10 cellular contexts compared by ENCODE assay signal in the genomic region with DNA sequence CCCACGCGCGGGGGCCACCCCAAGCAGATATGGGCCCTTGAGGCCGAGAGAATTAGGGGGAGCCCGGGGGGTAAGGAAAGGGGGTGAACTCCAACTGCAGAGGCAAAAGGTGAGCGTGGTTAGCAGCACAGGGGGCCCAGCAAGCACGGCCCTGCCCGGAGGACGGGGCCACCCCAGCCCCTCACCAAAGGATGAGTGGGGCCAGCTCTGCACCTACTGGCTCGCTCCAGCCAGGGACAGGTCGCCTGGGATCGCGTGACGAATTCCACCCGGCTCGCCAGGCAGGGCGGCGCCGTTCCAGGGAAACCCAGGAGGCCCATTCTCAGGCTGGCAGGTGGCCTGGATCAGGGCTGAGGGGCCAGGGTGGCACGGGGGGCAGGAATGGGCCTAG. TPM values are rescaled to one million over a fixed set of nuclear protein-coding genes. Genes with fewer than 3 reads are reported as not detected.
DNase-seq lines count a peak whose midpoint lies in the region; ATAC-seq and TF ChIP-seq lines count a peak whose summit lies in the region.
"Had no signal": no experiment of that assay in that cellular context is flagged by ENCODE, and none has a peak within 500 bp of the region (broad histone marks: within the 10 kb centered on the region; RNA-seq: fewer than 3 reads in every experiment).

No MANE protein-coding gene starts in this region.

- ATAC-seq in GM21390 (IDR thresholded peaks at IDR 0.05; ENCODE audit: unreplicated experiment), result no peak
- no peak for ATAC-seq in GM18868 (IDR thresholded peaks at IDR 0.05; ENCODE audit: unreplicated experiment)

- WGBS in esophagus squamous epithelium, 2 donors, result 87 to 88% methylated on average over 9 to 14 of the region's 20 CpGs

- DNase-seq in T-helper 1 cell (no peak), WERI-Rb-1 (no peak), esophagus squamous epithelium (lab: John Stamatoyannopoulos, UW) (no peak), substantia nigra (lab: John Stamatoyannopoulos, UW) (no peak), HAP-1 (ENCODE audit: low spot score in 2 of 2) (no peak)
- DNase-seq: GOT3, NCI-H510A treated with DMSO at 0.1 percent for 48 hours had no signal

- peak overlapping the region; percentile 75 for H3K27ac Mint-ChIP-seq in T-helper 1 cell treated with Interleukin-12 subunit alpha and Interleukin-12 subunit beta and Interleukin-4 antibody, amounts not matched to agents 30 μg/mL and 1 μg/mL, for 36 hours

- H3K4me3 ChIP-seq in WERI-Rb-1 (ENCODE audit: low read depth, low read length), result no peak overlapping the region
- no peak overlapping the region for H3K4me3 ChIP-seq in esophagus squamous epithelium
- H3K4me3 ChIP-seq in HAP-1, result no peak overlapping the region

- H3K9me3 ChIP-seq in WERI-Rb-1 (ENCODE audit: severe bottlenecking) (no peaks in the 10 kb centered on the region), esophagus squamous epithelium (no peaks in the 10 kb centered on the region), HAP-1 (no peaks in the 10 kb centered on the region)

- no peaks in the 10 kb centered on the region for H3K9me3 Mint-ChIP-seq in T-helper 1 cell treated with Interleukin-12 subunit alpha and Interleukin-12 subunit beta and Interleukin-4 antibody, amounts not matched to agents 30 μg/mL and 1 μg/mL, for 36 hours

- H3K27ac ChIP-seq in WERI-Rb-1, result peak overlapping the region; percentile 36
- H3K27ac ChIP-seq in esophagus squamous epithelium, result peak overlapping the region in 3 of 4 donors; percentile 57 to 86 (median 73)
- H3K27ac ChIP-seq in substantia nigra (ENCODE audit: low read depth, low read length, poor library complexity, severe bottlenecking), result peak overlapping the region; percentile 95

- TF ChIP-seq CTCF in WERI-Rb-1 (IDR thresholded peaks at IDR 0.05; ENCODE audit: low read depth, low read length) (no peak), esophagus squamous epithelium (IDR thresholded peaks at IDR 0.05) (no peak)

- peaks cover 9% of the 10 kb centered on the region for H3K4me1 Mint-ChIP-seq in T-helper 1 cell treated with Interleukin-12 subunit alpha and Interleukin-12 subunit beta and Interleukin-4 antibody, amounts not matched to agents 30 μg/mL and 1 μg/mL, for 36 hours (ENCODE audit: low read depth)

- peaks cover 23% of the 10 kb centered on the region for H3K36me3 Mint-ChIP-seq in T-helper 1 cell treated with Interleukin-12 subunit alpha and Interleukin-12 subunit beta and Interleukin-4 antibody, amounts not matched to agents 30 μg/mL and 1 μg/mL, for 36 hours (ENCODE audit: low read depth)

- H3K27me3 Mint-ChIP-seq in T-helper 1 cell treated with Interleukin-12 subunit alpha and Interleukin-12 subunit beta and Interleukin-4 antibody, amounts not matched to agents 30 μg/mL and 1 μg/mL, for 36 hours (ENCODE audit: low read depth), result no peaks in the 10 kb centered on the region

- no peak for TF ChIP-seq POLR2A in esophagus squamous epithelium (IDR thresholded peaks at IDR 0.05)

- H3K36me3 ChIP-seq in WERI-Rb-1 (peaks cover 70% of the 10 kb centered on the region), esophagus squamous epithelium (peaks cover 0 to 13% (median 4%) of the 10 kb centered on the region in 3 donors), HAP-1 (replicated peaks) (no peaks in the 10 kb centered on the region)

- in situ Hi-C loops in HAP-1 (cut with MboI; ENCODE audit: low sequenced_read_pairs), result no loop called here

- H3K4me3 Mint-ChIP-seq in T-helper 1 cell treated with Interleukin-12 subunit alpha and Interleukin-12 subunit beta and Interleukin-4 antibody, amounts not matched to agents 30 μg/mL and 1 μg/mL, for 36 hours, result no peak overlapping the region

- intact Hi-C loops in esophagus squamous epithelium (cut with DNase I), result no loop called here

- no peaks in the 10 kb centered on the region for H3K27me3 ChIP-seq in WERI-Rb-1 (ENCODE audit: insufficient read depth, low read depth, severe bottlenecking)
- H3K27me3 ChIP-seq in esophagus squamous epithelium, result no peaks in the 10 kb centered on the region
- H3K27me3 ChIP-seq in HAP-1 (ENCODE audit: low read depth), result no peaks in the 10 kb centered on the region

- peaks cover 20 to 60% (median 42%) of the 10 kb centered on the region in 3 donors for H3K4me1 ChIP-seq in esophagus squamous epithelium
- H3K4me1 ChIP-seq in HAP-1, result peaks cover 4% of the 10 kb centered on the region

RNA-seq across cellular contexts. Expression of gene BIN1, which starts 38.6 kb away (rescaled TPM):
- 10 to 100 TPM; 10.8 to 23.3 (median 15.5) TPM for total RNA-seq in esophagus squamous epithelium

Comparison
In these comparisons a context has a peak if more than half of its experiments do, and no peak if none do; other contexts are left out.
1. H3K27ac ChIP-seq: peak in every context shown above with its lines; median percentile 95 in substantia nigra; 73 in esophagus squamous epithelium; 36 in WERI-Rb-1.